39 cellular contexts compared by ENCODE assay signal in genomic region chr4:188532751-188533150, GRCh38.
"Had no signal": no experiment of that assay in that cellular context is flagged by ENCODE, and none has a peak within 500 bp of the region (broad histone marks: within the 10 kb centered on the region; RNA-seq: fewer than 3 reads in every experiment).

No MANE protein-coding gene starts in this region.

- FAIRE-seq: astrocyte, bronchial epithelial cell had no signal

- H3K4me1 Mint-ChIP-seq: activated naive CD4-positive, alpha-beta T cell treated with anti-CD3 and anti-CD28 coated beads, Interleukin-2, amount 10 ng/mL, durations not matched to agents 7 days and 5 days; activated naive CD4-positive, alpha-beta T cell treated with anti-CD3 and anti-CD28 coated beads, Interleukin-2, amount 50 U/mL, for 24 hours; activated naive CD8-positive, alpha-beta T cell treated with anti-CD3 and anti-CD28 coated beads for 36 hours; activated naive CD8-positive, alpha-beta T cell treated with anti-CD3 and anti-CD28 coated beads, Interleukin-2, amount 10 ng/mL, durations not matched to agents 7 days and 5 days; activated naive CD8-positive, alpha-beta T cell treated with anti-CD3 and anti-CD28 coated beads, Interleukin-2, amount 50 U/mL, for 24 hours; activated T-helper 17 cell treated with anti-CD3 and anti-CD28 coated beads, Interleukin-2, amount 50 U/mL, for 72 hours; brain; central memory CD8-positive, alpha-beta T cell had no signal

- DNase-seq: activated effector memory CD4-positive, alpha-beta T cell treated with anti-CD3 and anti-CD28 coated beads, Interleukin-2, amount 50 U/mL, for 16 hours; activated effector memory CD4-positive, alpha-beta T cell treated with Interleukin-2 at 50 U/mL for 16 hours; activated gamma-delta T cell; activated gamma-delta T cell treated with Interleukin-2 at 50 U/mL for 16 hours; activated naive CD4-positive, alpha-beta T cell; activated naive CD4-positive, alpha-beta T cell treated with anti-CD3 and anti-CD28 coated beads for 36 hours; activated naive CD4-positive, alpha-beta T cell treated with anti-CD3 and anti-CD28 coated beads, Interleukin-2, amount 10 ng/mL, durations not matched to agents 7 days and 5 days; activated naive CD4-positive, alpha-beta T cell treated with anti-CD3 and anti-CD28 coated beads, Interleukin-2, amount 50 U/mL, for 16 hours; activated naive CD4-positive, alpha-beta T cell treated with Interleukin-2 at 50 U/mL for 16 hours; activated naive CD8-positive, alpha-beta T cell treated with anti-CD3 and anti-CD28 coated beads for 36 hours; activated naive CD8-positive, alpha-beta T cell treated with anti-CD3 and anti-CD28 coated beads, Interleukin-2, amount 10 ng/mL, durations not matched to agents 7 days and 5 days; activated naive CD8-positive, alpha-beta T cell treated with anti-CD3 and anti-CD28 coated beads, Interleukin-2, amount 50 U/mL, for 24 hours; activated T-cell treated with anti-CD3 and anti-CD28 coated beads, Interleukin-2, amount 50 U/mL, for 24 hours; activated T-cell treated with anti-CD3 and anti-CD28 coated beads, Interleukin-2, amount 50 U/mL, for 4 hours; activated T-cell treated with anti-CD3 and anti-CD28 coated beads, Interleukin-2, amount 50 U/mL, for 48 hours; activated T-cell treated with anti-CD3 and anti-CD28 coated beads, Interleukin-2, amount 50 U/mL, for 72 hours; adrenal gland; amniotic stem cell; amygdala; anterior cingulate cortex; aorta; body of pancreas; brain microvascular endothelial cell; caudate nucleus; central memory CD4-positive, alpha-beta T cell; cerebellar nuclear complex had no signal

- H3K4me3 ChIP-seq: adrenal gland, ascending aorta, body of pancreas, breast epithelium, cardiac muscle cell had no signal

- H3K9me3 ChIP-seq: adrenal gland, ascending aorta, body of pancreas, breast epithelium had no signal

- H3K27ac Mint-ChIP-seq: activated naive CD4-positive, alpha-beta T cell treated with anti-CD3 and anti-CD28 coated beads for 36 hours; activated naive CD4-positive, alpha-beta T cell treated with anti-CD3 and anti-CD28 coated beads, Interleukin-2, amount 10 ng/mL, durations not matched to agents 7 days and 5 days; activated naive CD4-positive, alpha-beta T cell treated with anti-CD3 and anti-CD28 coated beads, Interleukin-2, amount 50 U/mL, for 24 hours; activated naive CD4-positive, alpha-beta T cell treated with anti-CD3 and anti-CD28 coated beads, Interleukin-2, amount 50 U/mL, for 72 hours; activated naive CD8-positive, alpha-beta T cell; activated naive CD8-positive, alpha-beta T cell treated with anti-CD3 and anti-CD28 coated beads for 36 hours; activated naive CD8-positive, alpha-beta T cell treated with anti-CD3 and anti-CD28 coated beads, Interleukin-2, amount 10 ng/mL, durations not matched to agents 7 days and 5 days; activated naive CD8-positive, alpha-beta T cell treated with anti-CD3 and anti-CD28 coated beads, Interleukin-2, amount 50 U/mL, for 24 hours; activated T-cell treated with anti-CD3 and anti-CD28 coated beads, Interleukin-2, amount 50 U/mL, for 24 hours; activated T-cell treated with anti-CD3 and anti-CD28 coated beads, Interleukin-2, amount 50 U/mL, for 72 hours; activated T-helper 1 cell treated with anti-CD3 and anti-CD28 coated beads, Interleukin-12 subunit alpha, Interleukin-12 subunit beta, Interleukin-2, Interleukin-4 antibody, amounts not matched to agents 30 ng/mL and 10 ng/mL and 1 ng/mL, durations not matched to agents 14 hours and 24 hours and 36 hours; activated T-helper 17 cell treated with anti-CD3 and anti-CD28 coated beads, Interleukin-2, amount 50 U/mL, for 72 hours; activated T-helper 2 cell treated with anti-CD3 and anti-CD28 coated beads, Interferon-gamma antibody, Interleukin-2, Interleukin-4, amounts not matched to agents 10 μg/mL and 5 μg/mL and 100 μg/mL, durations not matched to agents 14 hours and 24 hours and 36 hours; brain had no signal

- ATAC-seq: activated naive CD4-positive, alpha-beta T cell treated with anti-CD3 and anti-CD28 coated beads, Interleukin-2, amount 50 U/mL, for 72 hours; activated naive CD8-positive, alpha-beta T cell treated with anti-CD3 and anti-CD28 coated beads, Interleukin-2, amount 50 U/mL, for 24 hours; activated T-cell treated with anti-CD3 and anti-CD28 coated beads, Interleukin-2, amount 50 U/mL, for 4 hours; activated T-cell treated with anti-CD3 and anti-CD28 coated beads, Interleukin-2, amount 50 U/mL, for 72 hours; activated T-helper 17 cell treated with anti-CD3 and anti-CD28 coated beads, Interleukin-2, amount 50 U/mL, for 72 hours; body of pancreas had no signal

- H3K36me3 Mint-ChIP-seq: activated naive CD4-positive, alpha-beta T cell treated with anti-CD3 and anti-CD28 coated beads, Interleukin-2, amount 10 ng/mL, durations not matched to agents 7 days and 5 days; activated naive CD4-positive, alpha-beta T cell treated with anti-CD3 and anti-CD28 coated beads, Interleukin-2, amount 50 U/mL, for 24 hours; activated naive CD4-positive, alpha-beta T cell treated with anti-CD3 and anti-CD28 coated beads, Interleukin-2, amount 50 U/mL, for 72 hours; activated naive CD8-positive, alpha-beta T cell; activated naive CD8-positive, alpha-beta T cell treated with anti-CD3 and anti-CD28 coated beads for 36 hours; activated naive CD8-positive, alpha-beta T cell treated with anti-CD3 and anti-CD28 coated beads, Interleukin-2, amount 10 ng/mL, durations not matched to agents 7 days and 5 days; brain had no signal

- H3K27ac ChIP-seq: adrenal gland, ascending aorta, body of pancreas, brain microvascular endothelial cell, breast epithelium, cardiac muscle cell had no signal

- H3K27me3 Mint-ChIP-seq: activated naive CD4-positive, alpha-beta T cell treated with anti-CD3 and anti-CD28 coated beads, Interleukin-2, amount 10 ng/mL, durations not matched to agents 7 days and 5 days; activated naive CD4-positive, alpha-beta T cell treated with anti-CD3 and anti-CD28 coated beads, Interleukin-2, amount 50 U/mL, for 24 hours; activated naive CD8-positive, alpha-beta T cell; activated naive CD8-positive, alpha-beta T cell treated with anti-CD3 and anti-CD28 coated beads for 36 hours; activated naive CD8-positive, alpha-beta T cell treated with anti-CD3 and anti-CD28 coated beads, Interleukin-2, amount 10 ng/mL, durations not matched to agents 7 days and 5 days; activated naive CD8-positive, alpha-beta T cell treated with anti-CD3 and anti-CD28 coated beads, Interleukin-2, amount 50 U/mL, for 24 hours; activated T-cell treated with anti-CD3 and anti-CD28 coated beads, Interleukin-2, amount 50 U/mL, for 24 hours; activated T-helper 17 cell treated with anti-CD3 and anti-CD28 coated beads, Interleukin-2, amount 50 U/mL, for 72 hours; brain; central memory CD8-positive, alpha-beta T cell had no signal

- H3K9me3 Mint-ChIP-seq: activated naive CD4-positive, alpha-beta T cell treated with anti-CD3 and anti-CD28 coated beads, Interleukin-2, amount 50 U/mL, for 24 hours; brain had no signal

- H3K27me3 ChIP-seq: adrenal gland, ascending aorta, body of pancreas, brain microvascular endothelial cell, breast epithelium, cardiac muscle cell had no signal

- H3K4me3 Mint-ChIP-seq: activated naive CD4-positive, alpha-beta T cell treated with anti-CD3 and anti-CD28 coated beads for 36 hours; activated naive CD4-positive, alpha-beta T cell treated with anti-CD3 and anti-CD28 coated beads, Interleukin-2, amount 10 ng/mL, durations not matched to agents 7 days and 5 days; activated naive CD4-positive, alpha-beta T cell treated with anti-CD3 and anti-CD28 coated beads, Interleukin-2, amount 50 U/mL, for 24 hours; activated naive CD8-positive, alpha-beta T cell; activated naive CD8-positive, alpha-beta T cell treated with anti-CD3 and anti-CD28 coated beads for 36 hours; activated naive CD8-positive, alpha-beta T cell treated with anti-CD3 and anti-CD28 coated beads, Interleukin-2, amount 10 ng/mL, durations not matched to agents 7 days and 5 days; activated naive CD8-positive, alpha-beta T cell treated with anti-CD3 and anti-CD28 coated beads, Interleukin-2, amount 50 U/mL, for 24 hours; activated T-cell treated with anti-CD3 and anti-CD28 coated beads, Interleukin-2, amount 50 U/mL, for 24 hours; activated T-cell treated with anti-CD3 and anti-CD28 coated beads, Interleukin-2, amount 50 U/mL, for 4 hours; activated T-cell treated with anti-CD3 and anti-CD28 coated beads, Interleukin-2, amount 50 U/mL, for 72 hours; activated T-helper 1 cell treated with anti-CD3 and anti-CD28 coated beads, Interleukin-12 subunit alpha, Interleukin-12 subunit beta, Interleukin-2, Interleukin-4 antibody, amounts not matched to agents 30 ng/mL and 10 ng/mL and 1 ng/mL, durations not matched to agents 14 hours and 24 hours and 36 hours; activated T-helper 17 cell treated with anti-CD3 and anti-CD28 coated beads, Interleukin-2, amount 50 U/mL, for 72 hours; brain; central memory CD8-positive, alpha-beta T cell had no signal

- H3K36me3 ChIP-seq: adrenal gland, ascending aorta, brain microvascular endothelial cell, breast epithelium, cardiac muscle cell had no signal

- H3K4me1 ChIP-seq: adrenal gland, ascending aorta, breast epithelium had no signal
